In the genomic region with DNA sequence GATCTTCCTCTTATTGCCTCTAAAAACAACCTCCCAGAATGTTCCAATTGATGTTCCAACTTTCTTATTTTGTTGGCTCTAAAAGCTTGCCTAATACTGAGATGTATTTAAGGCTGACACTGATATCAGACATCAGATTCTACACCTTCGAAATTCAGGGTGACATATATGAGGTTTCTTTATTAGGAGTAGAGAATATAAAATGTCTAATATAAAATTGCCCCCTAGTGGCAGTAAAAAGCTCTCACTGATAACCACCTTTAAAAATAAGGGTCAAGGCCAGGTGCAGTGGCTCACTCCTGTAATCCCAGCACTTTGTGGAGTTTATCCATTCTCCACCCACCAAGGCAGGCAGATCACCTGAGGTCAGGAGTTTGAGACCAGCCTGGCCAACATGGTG, we compare ENCODE assay signal across 8 cellular contexts.
DNase-seq lines count a peak whose midpoint lies in the region; ATAC-seq and TF ChIP-seq lines count a peak whose summit lies in the region.

No MANE protein-coding gene starts in this region.

- ATAC-seq in HG03097 (IDR thresholded peaks at IDR 0.05; ENCODE audit: low FRiP score, unreplicated experiment): peak; percentile 58
- no peak for ATAC-seq in GM19452 (IDR thresholded peaks at IDR 0.05; ENCODE audit: unreplicated experiment)
- ATAC-seq in heart left ventricle: no peak
- no peak for ATAC-seq in GM21825 (IDR thresholded peaks at IDR 0.05; ENCODE audit: unreplicated experiment)

- no peak for DNase-seq in GM13976 (ENCODE audit: low spot score)
- DNase-seq in glomerular visceral epithelial cell (ENCODE audit: extremely low spot score): peak; percentile 26
- no peak for DNase-seq in heart left ventricle
- no peak for DNase-seq in neuronal stem cell (ENCODE audit: low spot score)

- H3K27ac ChIP-seq in OCI-LY3 (ENCODE audit: low read length) (no peak overlapping the region), heart left ventricle (no peak overlapping the region), neuronal stem cell (replicated peaks; ENCODE audit: low read length) (no peak overlapping the region)

- H2BK12ac ChIP-seq in neuronal stem cell (ENCODE audit: low read length): no peak overlapping the region

- TF ChIP-seq POLR2A in heart left ventricle (IDR thresholded peaks at IDR 0.05): no peak

- in situ Hi-C loops in GM13976 (cut with MboI; ENCODE audit: low sequenced_read_pairs, unreplicated experiment): no loop called here

- H3K27me3 ChIP-seq in OCI-LY3 (ENCODE audit: low read depth, low read length): no peaks in the 10 kb centered on the region
- no peaks in the 10 kb centered on the region for H3K27me3 ChIP-seq in heart left ventricle
- no peaks in the 10 kb centered on the region for H3K27me3 ChIP-seq in neuronal stem cell (ENCODE audit: control insufficient read depth in 3 of 3, insufficient read depth in 3 of 3, low read depth in 1 of 3, low read length in 3 of 3)

- no peak overlapping the region for H3K4ac ChIP-seq in neuronal stem cell (ENCODE audit: low read length)

- intact Hi-C loops in heart left ventricle (cut with DNase I): no loop called here

- no peak overlapping the region for H3K23ac ChIP-seq in neuronal stem cell (ENCODE audit: low read depth, low read length, poor library complexity)

- TF ChIP-seq CTCF in GM13976 (IDR thresholded peaks at IDR 0.05; ENCODE audit: borderline replicate concordance, control extremely low read depth, extremely low read depth, insufficient read depth, missing control alignments): peak; percentile 6
- TF ChIP-seq CTCF in OCI-LY3 (IDR thresholded peaks at IDR 0.05; ENCODE audit: low read depth, low read length): peak; percentile 58
- peak in 6 of 12 donors; percentile 12 to 34 (median 24) for TF ChIP-seq CTCF in heart left ventricle (IDR thresholded peaks at IDR 0.05)

- H2AFZ ChIP-seq in OCI-LY3 (ENCODE audit: low read depth, low read length) (peak overlapping the region; percentile 32; the same call in 1 of the 2 replicates), neuronal stem cell (ENCODE audit: low read length) (no peak overlapping the region)

- H4K20me1 ChIP-seq in OCI-LY3 (ENCODE audit: insufficient read depth, low read length): no peaks in the 10 kb centered on the region

- H2BK120ac ChIP-seq in neuronal stem cell (ENCODE audit: low read depth, low read length): no peak overlapping the region

- H3K18ac ChIP-seq in neuronal stem cell (ENCODE audit: low read length): no peak overlapping the region

- H2BK5ac ChIP-seq in neuronal stem cell (ENCODE audit: low read length): no peak overlapping the region

- H3K79me2 ChIP-seq in OCI-LY3 (ENCODE audit: low read length): no peaks in the 10 kb centered on the region

- no peak overlapping the region for H3K14ac ChIP-seq in neuronal stem cell (ENCODE audit: low read length)

- no peak overlapping the region for H4K8ac ChIP-seq in neuronal stem cell (ENCODE audit: low read depth, low read length)

- no peaks in the 10 kb centered on the region for H3K79me1 ChIP-seq in neuronal stem cell (ENCODE audit: low read depth, low read length)

- H3K36me3 ChIP-seq in OCI-LY3 (replicated peaks; ENCODE audit: low read depth, low read length) (no peaks in the 10 kb centered on the region), heart left ventricle (no peaks in the 10 kb centered on the region), neuronal stem cell (replicated peaks in 1 of 2; ENCODE audit: control insufficient read depth in 2 of 2, insufficient read depth in 2 of 2, low read length in 2 of 2) (no peaks in the 10 kb centered on the region)

- WGBS in heart left ventricle, 4 donors: 42 to 67% (median 49%) methylated on average over 1 of the region's 1 CpG
- no CpG with 5 or more reads among the region's 1 CpG for WGBS in neuronal stem cell (ENCODE audit: extremely low coverage in 2 of 2, insufficient read length in 2 of 2, insufficient replicate concordance in 1 of 2), 2 donors

- no peak overlapping the region for H2AK5ac ChIP-seq in neuronal stem cell (ENCODE audit: low read depth, low read length)

- H3K9me3 ChIP-seq in OCI-LY3 (ENCODE audit: insufficient read depth, low read length) (no peaks in the 10 kb centered on the region), heart left ventricle (no peaks in the 10 kb centered on the region), neuronal stem cell (replicated peaks in 1 of 2; ENCODE audit: control insufficient read depth in 2 of 2, insufficient read depth in 1 of 2, low read depth in 1 of 2, low read length in 2 of 2) (no peaks in the 10 kb centered on the region)

- H3K4me1 ChIP-seq in OCI-LY3 (ENCODE audit: low read length): peaks cover 15% of the 10 kb centered on the region
- no peaks in the 10 kb centered on the region for H3K4me1 ChIP-seq in heart left ventricle
- H3K4me1 ChIP-seq in neuronal stem cell (ENCODE audit: control insufficient read depth in 2 of 2, insufficient read depth in 1 of 2, low read depth in 1 of 2, low read length in 2 of 2): no peaks in the 10 kb centered on the region

- H3K4me3 ChIP-seq in OCI-LY3 (ENCODE audit: low read length): no peak overlapping the region
- no peak overlapping the region for H3K4me3 ChIP-seq in heart left ventricle
- H3K4me3 ChIP-seq in neuronal stem cell (ENCODE audit: low read length in 2 of 2): no peak overlapping the region

- no peak overlapping the region for H4K91ac ChIP-seq in neuronal stem cell (ENCODE audit: low read depth, low read length, poor library complexity)

- H2BK15ac ChIP-seq in neuronal stem cell (ENCODE audit: low read length): no peak overlapping the region

- no peak overlapping the region for H3K9ac ChIP-seq in OCI-LY3 (ENCODE audit: low read length)
- no peak overlapping the region for H3K9ac ChIP-seq in neuronal stem cell (ENCODE audit: low read depth, low read length, poor library complexity)

- H3K4me2 ChIP-seq in OCI-LY3 (ENCODE audit: low read length) (peak overlapping the region; percentile 29), neuronal stem cell (ENCODE audit: insufficient read depth, low read length, poor library complexity, severe bottlenecking) (no peak overlapping the region)
